ENCODE assay signal across 15 cellular contexts in the genomic region with DNA sequence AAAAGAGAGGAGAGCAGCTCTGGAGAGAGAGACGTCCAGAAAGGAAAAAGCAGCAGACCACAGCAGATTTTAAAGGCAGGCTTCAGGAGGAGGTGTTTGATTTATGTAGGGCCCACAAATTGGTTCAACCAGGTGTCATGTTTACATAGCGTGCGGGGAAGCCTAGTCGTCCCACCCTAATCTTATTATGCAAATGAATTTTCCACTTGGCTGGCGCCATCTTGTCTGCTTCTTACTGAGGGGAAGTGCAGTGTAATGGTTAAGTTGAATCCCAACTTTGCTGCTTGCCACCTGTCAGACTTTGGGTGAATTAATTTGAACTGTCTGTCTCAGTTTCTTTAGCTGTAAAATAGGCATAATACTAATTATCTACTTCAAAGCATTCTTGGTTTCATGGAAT.
DNase-seq lines count a peak whose midpoint lies in the region; ATAC-seq, FAIRE-seq and TF ChIP-seq lines count a peak whose summit lies in the region.
"Had no signal": no experiment of that assay in that cellular context is flagged by ENCODE, and none has a peak within 500 bp of the region (broad histone marks: within the 10 kb centered on the region; RNA-seq: fewer than 3 reads in every experiment).

No MANE protein-coding gene starts in this region.

- no peaks in the 10 kb centered on the region for H3K4me1 ChIP-seq in K562 (replicated peaks in 1 of 2; ENCODE audit: control insufficient read depth in 2 of 2, insufficient read depth in 2 of 2, low read length in 2 of 2)
- H3K4me1 ChIP-seq: colonic mucosa, uterus had no signal

- CTCF ChIA-PET in K562 (lab: Yijun Ruan, JAX; ENCODE audit: low intra/inter-chr PET ratio), result no interaction called here
- CTCF ChIA-PET in WTC11 (lab: Charles Lee), result no interaction called here

- DNase-seq in DMS153 (lab: John Stamatoyannopoulos, UW) (peak; percentile 74), NCI-H510A (lab: John Stamatoyannopoulos, UW) (peak; percentile 48), K562 (ENCODE audit: extremely low read depth in 1 of 4, low spot score in 3 of 4) (peak in 1 of 4 experiments; percentile 12), type B pancreatic cell (ENCODE audit: extremely low spot score, unreplicated experiment) (no peak), NK-92 (lab: John Stamatoyannopoulos, UW; ENCODE audit: unreplicated experiment) (no peak), foreskin melanocyte (no peak), WTC11 (ENCODE audit: low spot score) (no peak)
- DNase-seq: activated naive CD4-positive, alpha-beta T cell treated with Interleukin-2 at 50 U/mL for 16 hours; colonic mucosa; nephron progenitor cell; uterus had no signal

- WGBS in K562 (ENCODE audit: insufficient coverage, low coverage, missing lambda C conversion rate), result 0% methylated on average over 4 of the region's 5 CpGs

- H3K9me1 ChIP-seq in K562 (ENCODE audit: control insufficient read depth, insufficient read depth, low read length), result no peaks in the 10 kb centered on the region

- H3K27me3 Mint-ChIP-seq in type B pancreatic cell, result peaks cover 3% of the 10 kb centered on the region
- no peaks in the 10 kb centered on the region for H3K27me3 Mint-ChIP-seq in WTC11 (ENCODE audit: low read depth)

- H3K36me3 Mint-ChIP-seq in type B pancreatic cell (no peaks in the 10 kb centered on the region), WTC11 (no peaks in the 10 kb centered on the region)

- BruUV-seq in K562 (replicated peaks; lab: Mats Ljungman, UMichigan), result no TSS peak

- no peak for FAIRE-seq in K562 (lab: Jason Lieb, UNC)
- FAIRE-seq: RCC 7860 had no signal

- in situ Hi-C loops in K562 (cut with MboI), result no loop called here

- H2AFZ ChIP-seq in K562 (ENCODE audit: low read depth, low read length), result peak overlapping the region; percentile 59

- intact Hi-C loops in K562 (cut with micrococcal nuclease), result no loop called here

- H3K27me3 ChIP-seq in K562 (ENCODE audit: control insufficient read depth in 2 of 2, insufficient read depth in 2 of 2, low read length in 2 of 2), result no peaks in the 10 kb centered on the region
- H3K27me3 ChIP-seq: colonic mucosa, uterus had no signal

- H3K4me3 Mint-ChIP-seq in type B pancreatic cell (no peak overlapping the region), WTC11 (no peak overlapping the region)
- H3K4me3 Mint-ChIP-seq: nephron progenitor cell had no signal

- H3K9me3 Mint-ChIP-seq in type B pancreatic cell, result no peaks in the 10 kb centered on the region
- no peaks in the 10 kb centered on the region for H3K9me3 Mint-ChIP-seq in WTC11
- H3K9me3 Mint-ChIP-seq: nephron progenitor cell had no signal

- no peak overlapping the region; the same call in 1 of the 2 replicates for H3K4me2 ChIP-seq in K562 (ENCODE audit: insufficient read depth, low read length)

- ATAC-seq in HG02885 (IDR thresholded peaks at IDR 0.05; ENCODE audit: poor library complexity, unreplicated experiment) (peak; percentile 40), K562 (peak; percentile 46; the same call in 1 of the 3 replicates), WTC11 (no peak)

- no peaks in the 10 kb centered on the region for H3K9me3 ChIP-seq in K562 (replicated peaks; ENCODE audit: control insufficient read depth, insufficient read depth, low read depth, low read length)
- H3K9me3 ChIP-seq: colonic mucosa, uterus had no signal

- H3K27ac Mint-ChIP-seq in type B pancreatic cell (no peak overlapping the region), WTC11 (no peak overlapping the region)
- H3K27ac Mint-ChIP-seq: nephron progenitor cell had no signal

- H3K4me3 ChIP-seq in K562, result no peak overlapping the region
- H3K4me3 ChIP-seq: colonic mucosa, lung, uterus had no signal

- no peak overlapping the region for H3K9ac ChIP-seq in K562 (ENCODE audit: insufficient read depth in 1 of 2, low read depth in 2 of 2, low read length in 2 of 2)

- H3K27ac ChIP-seq in K562 (ENCODE audit: extremely low read depth, low read depth, low read length), result no peak overlapping the region
- H3K27ac ChIP-seq: colonic mucosa, epithelial cell of prostate, uterus had no signal

- no peaks in the 10 kb centered on the region for H3K79me2 ChIP-seq in K562 (ENCODE audit: control insufficient read depth, insufficient read depth, low read length)

- no peaks in the 10 kb centered on the region for H4K20me1 ChIP-seq in K562 (replicated peaks; ENCODE audit: control insufficient read depth, insufficient read depth, low read length)

- TF ChIP-seq CTCF in K562 (IDR thresholded peaks at IDR 0.05 in 2 of 3, conservative IDR thresholded peaks at IDR 0.05 in 1 of 3; ENCODE audit: insufficient read depth in 2 of 3, low read depth in 1 of 3, low read length in 3 of 3) (no peak), type B pancreatic cell (conservative IDR thresholded peaks at IDR 0.05) (no peak), WTC11 (IDR thresholded peaks at IDR 0.05) (no peak)

- no peak for TF ChIP-seq POLR2A in K562 (conservative IDR thresholded peaks at IDR 0.05)

- no peak for TF ChIP-seq RAD21 in K562 (CRISPR knock-in tag; conservative IDR thresholded peaks at IDR 0.05 in 1 of 2, IDR thresholded peaks at IDR 0.05 in 1 of 2)

- no peak for TF ChIP-seq EP300 in K562 (IDR thresholded peaks at IDR 0.05; ENCODE audit: low read length)

- H3K4me1 Mint-ChIP-seq in type B pancreatic cell (ENCODE audit: unreplicated experiment) (no peaks in the 10 kb centered on the region), WTC11 (peaks cover 15% of the 10 kb centered on the region)

- H3K36me3 ChIP-seq in K562 (ENCODE audit: control insufficient read depth, insufficient read depth, low read length), result no peaks in the 10 kb centered on the region
- H3K36me3 ChIP-seq: colonic mucosa, uterus had no signal

- POLR2A ChIA-PET in K562 (lab: Yijun Ruan, JAX), result interaction anchor here (1.4 kb wide), 1 partner anchor 15 kb away, joined by 3 read pairs; no protein-coding TSS in a partner anchor
- POLR2A ChIA-PET in WTC11 (lab: Charles Lee), result no interaction called here

TF ChIP-seq in K562, 482 proteins besides CTCF, POLR2A, EP300 and RAD21 (continues in another document):
- TF ChIP-seq, protein P1, sequence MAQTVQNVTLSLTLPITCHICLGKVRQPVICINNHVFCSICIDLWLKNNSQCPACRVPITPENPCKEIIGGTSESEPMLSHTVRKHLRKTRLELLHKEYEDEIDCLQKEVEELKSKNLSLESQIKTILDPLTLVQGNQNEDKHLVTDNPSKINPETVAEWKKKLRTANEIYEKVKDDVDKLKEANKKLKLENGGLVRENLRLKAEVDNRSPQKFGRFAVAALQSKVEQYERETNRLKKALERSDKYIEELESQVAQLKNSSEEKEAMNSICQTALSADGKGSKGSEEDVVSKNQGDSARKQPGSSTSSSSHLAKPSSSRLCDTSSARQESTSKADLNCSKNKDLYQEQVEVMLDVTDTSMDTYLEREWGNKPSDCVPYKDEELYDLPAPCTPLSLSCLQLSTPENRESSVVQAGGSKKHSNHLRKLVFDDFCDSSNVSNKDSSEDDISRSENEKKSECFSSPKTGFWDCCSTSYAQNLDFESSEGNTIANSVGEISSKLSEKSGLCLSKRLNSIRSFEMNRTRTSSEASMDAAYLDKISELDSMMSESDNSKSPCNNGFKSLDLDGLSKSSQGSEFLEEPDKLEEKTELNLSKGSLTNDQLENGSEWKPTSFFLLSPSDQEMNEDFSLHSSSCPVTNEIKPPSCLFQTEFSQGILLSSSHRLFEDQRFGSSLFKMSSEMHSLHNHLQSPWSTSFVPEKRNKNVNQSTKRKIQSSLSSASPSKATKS (CRISPR knock-in tag; IDR thresholded peaks at IDR 0.05), result no peak
- no peak for TF ChIP-seq DDX20 (tag; IDR thresholded peaks at IDR 0.05; ENCODE audit: low read depth)
- no peak for TF ChIP-seq ZBED1 (IDR thresholded peaks at IDR 0.05)
- no peak for TF ChIP-seq ZNF778 (CRISPR knock-in tag; IDR thresholded peaks at IDR 0.05)

TF ChIP-seq in WTC11, 78 proteins besides CTCF, POLR2A, EP300 and RAD21:
- TF ChIP-seq ZNF219 (CRISPR knock-in tag; IDR thresholded peaks at IDR 0.05; ENCODE audit: borderline replicate concordance) (no peak), ZBTB21 (CRISPR knock-in tag; IDR thresholded peaks at IDR 0.05; ENCODE audit: borderline replicate concordance) (no peak), RELA (CRISPR knock-in tag; IDR thresholded peaks at IDR 0.05; ENCODE audit: borderline replicate concordance) (no peak), TCF7 (CRISPR knock-in tag; IDR thresholded peaks at IDR 0.05; ENCODE audit: low read depth) (no peak), ZNF416 (CRISPR knock-in tag; IDR thresholded peaks at IDR 0.05) (no peak)

Comparison
In these comparisons a context has a peak if more than half of its experiments do, and no peak if none do; other contexts are left out.
1. DNase-seq: peak in DMS153 (single experiment) and NCI-H510A (single experiment); none in type B pancreatic cell (single experiment), NK-92 (single experiment), foreskin melanocyte (single experiment) and WTC11 (single experiment).